ENCODE assay signal across 8 cellular contexts in genomic region chr12:132190012-132190755, GRCh38. TPM values are rescaled to one million over a fixed set of nuclear protein-coding genes. Genes with fewer than 3 reads are reported as not detected.
DNase-seq lines count a peak whose midpoint lies in the region; ATAC-seq and TF ChIP-seq lines count a peak whose summit lies in the region.

No MANE protein-coding gene starts in this region.

- no peaks in the 10 kb centered on the region for H3K27me3 Mint-ChIP-seq in activated T-cell treated with anti-CD3 and anti-CD28 coated beads, Interleukin-2, amount 50 U/mL, for 72 hours (ENCODE audit: low read depth)

- H3K4me1 Mint-ChIP-seq in activated T-cell treated with anti-CD3 and anti-CD28 coated beads, Interleukin-2, amount 50 U/mL, for 72 hours (ENCODE audit: low read depth), result peaks cover 34% of the 10 kb centered on the region

- peak overlapping the region; percentile 93 to 96 for H3K4me3 Mint-ChIP-seq in activated T-cell treated with anti-CD3 and anti-CD28 coated beads, Interleukin-2, amount 50 U/mL, for 72 hours

- TF ChIP-seq POLR2A in thyroid gland (IDR thresholded peaks at IDR 0.05), result no peak

- intact Hi-C loops in thyroid gland (cut with DNase I), result no loop called here

- no peaks in the 10 kb centered on the region for H3K36me3 ChIP-seq in thyroid gland

- peak overlapping the region; percentile 51 for H3K27ac Mint-ChIP-seq in activated T-cell treated with anti-CD3 and anti-CD28 coated beads, Interleukin-2, amount 50 U/mL, for 72 hours

- ATAC-seq in activated T-cell treated with anti-CD3 and anti-CD28 coated beads, Interleukin-2, amount 50 U/mL, for 72 hours (replicated peaks in 1 of 2), result peak; percentile 39 to 50
- ATAC-seq in HG03196 (IDR thresholded peaks at IDR 0.05; ENCODE audit: unreplicated experiment), result peak; percentile 24
- peak; percentile 43 for ATAC-seq in left lobe of liver
- no peak for ATAC-seq in HG03025 (IDR thresholded peaks at IDR 0.05; ENCODE audit: low FRiP score, unreplicated experiment)

- no peaks in the 10 kb centered on the region for H3K27me3 ChIP-seq in thyroid gland

- in situ Hi-C loops in astrocyte of the cerebellum (cut with HindIII; ENCODE audit: low sequenced_read_pairs), result no loop called here

- H3K4me3 ChIP-seq in astrocyte of the cerebellum (ENCODE audit: low read depth, low read length), result peak overlapping the region; percentile 41
- peak overlapping the region; percentile 18 to 32 (median 20) for H3K4me3 ChIP-seq in thyroid gland (replicated peaks in 1 of 3)

- peaks cover 3 to 9% of the 10 kb centered on the region in 2 donors for H3K36me3 Mint-ChIP-seq in activated T-cell treated with anti-CD3 and anti-CD28 coated beads, Interleukin-2, amount 50 U/mL, for 72 hours (ENCODE audit: insufficient read depth in 2 of 2)

- no peak for DNase-seq in activated T-cell treated with anti-CD3 and anti-CD28 coated beads, Interleukin-2, amount 50 U/mL, for 72 hours
- no peak for DNase-seq in activated T-cell treated with anti-CD3 and anti-CD28 coated beads, Interleukin-2, amount 50 U/mL, for 48 hours
- DNase-seq in astrocyte of the cerebellum (ENCODE audit: low read depth) (no peak), left lobe of liver (ENCODE audit: low spot score) (no peak), thyroid gland (peak in 1 of 2 donors; percentile 26), amniotic stem cell (lab: John Stamatoyannopoulos, UW) (no peak)

- peaks cover 15 to 22% of the 10 kb centered on the region in 2 donors for H3K4me1 ChIP-seq in thyroid gland

- WGBS in thyroid gland, 2 donors, result 22 to 72% methylated on average over 31 of the region's 59 CpGs

- peak overlapping the region; percentile 9 to 11 (median 11) for H3K27ac ChIP-seq in thyroid gland

- H3K9me3 ChIP-seq in thyroid gland, result no peaks in the 10 kb centered on the region

- H3K9me3 Mint-ChIP-seq in activated T-cell treated with anti-CD3 and anti-CD28 coated beads, Interleukin-2, amount 50 U/mL, for 72 hours, result peaks cover 4 to 9% of the 10 kb centered on the region in 2 donors

- TF ChIP-seq CTCF in astrocyte of the cerebellum (IDR thresholded peaks at IDR 0.05; ENCODE audit: low read depth, low read length, missing control alignments) (no peak), thyroid gland (IDR thresholded peaks at IDR 0.05) (no peak)

RNA-seq across cellular contexts. Expression of gene NOC4L, which starts 45.9 kb away (rescaled TPM):
- total RNA-seq in activated T-cell treated with anti-CD3 and anti-CD28 coated beads, Interleukin-2, amount 50 U/mL, for 72 hours, result 10 to 100 TPM; 19.4 to 21.2 TPM
- 9.9 TPM for total RNA-seq in left lobe of liver
- 10 to 100 TPM in 2 of 4 donors, 1 to 10 TPM in 2; 9.3 to 22.4 (median 10.1) TPM for total RNA-seq in thyroid gland

RNA-seq across cellular contexts. Expression of gene DDX51, which starts 46.1 kb away (rescaled TPM):
- 10 to 100 TPM; 18.3 to 23.4 TPM for total RNA-seq in activated T-cell treated with anti-CD3 and anti-CD28 coated beads, Interleukin-2, amount 50 U/mL, for 72 hours
- 9.3 TPM for total RNA-seq in left lobe of liver
- total RNA-seq in thyroid gland, result 10 to 100 TPM; 11.2 to 23.1 (median 13.7) TPM
